31 cellular contexts compared by ENCODE assay signal in genomic region chr17:15143524-15143923, GRCh38.
"Had no signal": no experiment of that assay in that cellular context is flagged by ENCODE, and none has a peak within 500 bp of the region (broad histone marks: within the 10 kb centered on the region; RNA-seq: fewer than 3 reads in every experiment).

No MANE protein-coding gene starts in this region.

- H3K4me3 ChIP-seq: ascending aorta, body of pancreas, Peyer's patch, SJSA1 had no signal

- ATAC-seq: activated naive CD4-positive, alpha-beta T cell treated with anti-CD3 and anti-CD28 coated beads, Interleukin-2, amount 50 U/mL, for 72 hours; activated naive CD8-positive, alpha-beta T cell treated with anti-CD3 and anti-CD28 coated beads, Interleukin-2, amount 50 U/mL, for 24 hours; activated T-cell treated with anti-CD3 and anti-CD28 coated beads, Interleukin-2, amount 50 U/mL, for 4 hours; body of pancreas; T-helper 17 cell had no signal

- DNase-seq: activated CD4-positive, alpha-beta memory T cell treated with anti-CD3 and anti-CD28 coated beads for 36 hours; activated CD4-positive, alpha-beta T cell treated with anti-CD3 and anti-CD28 coated beads, Interleukin-2, amount 10 ng/mL, durations not matched to agents 7 days and 5 days; activated CD4-positive, CD25-positive, alpha-beta regulatory T cell; activated CD8-positive, alpha-beta memory T cell treated with anti-CD3 and anti-CD28 coated beads for 24 hours; activated effector memory CD4-positive, alpha-beta T cell treated with anti-CD3 and anti-CD28 coated beads, Interleukin-2, amount 50 U/mL, for 16 hours; activated naive CD4-positive, alpha-beta T cell treated with Interleukin-2 at 50 U/mL for 16 hours; activated naive CD8-positive, alpha-beta T cell treated with anti-CD3 and anti-CD28 coated beads, Interleukin-2, amount 50 U/mL, for 24 hours; activated T-cell treated with anti-CD3 and anti-CD28 coated beads, Interleukin-2, amount 50 U/mL, for 4 hours; amniotic stem cell; body of pancreas; central memory CD4-positive, alpha-beta T cell; Kasumi-1; NCI-H1048; NCI-H1417; NCI-H1694; NCI-H2029; NCI-H2107; NCI-H2171 treated with DMSO at 0.1 percent for 48 hours; NCI-H226; NCI-H526; NCI-H82; OCI-M1; Peyer's patch; SHP77; T-helper 17 cell; T1000 had no signal

- H3K36me3 ChIP-seq: ascending aorta, Peyer's patch, SJSA1 had no signal

- H3K27ac ChIP-seq: ascending aorta, body of pancreas, Peyer's patch, SJSA1 had no signal

- FAIRE-seq: bronchial epithelial cell, TTC549 had no signal

- H3K4me1 ChIP-seq: ascending aorta, body of pancreas, Peyer's patch, SJSA1 had no signal

- H3K27me3 ChIP-seq: ascending aorta, body of pancreas, Peyer's patch, SJSA1 had no signal

- H3K9me3 ChIP-seq: ascending aorta, body of pancreas, Peyer's patch, SJSA1 had no signal
